ENCODE assay signal across 13 cellular contexts in the genomic region with DNA sequence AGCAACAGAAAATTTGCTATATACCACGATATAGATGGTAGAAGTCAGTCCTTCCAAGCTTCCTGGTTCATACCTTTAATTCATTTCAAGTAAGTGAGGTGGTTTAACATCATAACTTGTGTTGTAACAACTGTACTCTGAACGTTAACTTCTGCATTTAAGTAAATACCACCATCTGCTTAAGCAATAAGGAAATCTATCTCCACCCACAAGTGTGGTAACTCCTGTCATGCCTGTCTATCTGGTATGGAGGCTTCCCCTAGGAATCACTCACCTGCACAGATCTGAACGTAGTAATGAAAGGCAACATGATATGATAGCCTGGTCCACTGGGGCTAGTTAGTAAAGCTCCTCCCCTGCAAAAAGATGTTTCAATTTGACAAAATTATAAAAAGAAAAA. TPM values are rescaled to one million over a fixed set of nuclear protein-coding genes. Genes with fewer than 3 reads are reported as not detected.
DNase-seq lines count a peak whose midpoint lies in the region; ATAC-seq and FAIRE-seq lines count a peak whose summit lies in the region.
"Had no signal": no experiment of that assay in that cellular context is flagged by ENCODE, and none has a peak within 500 bp of the region (broad histone marks: within the 10 kb centered on the region; RNA-seq: fewer than 3 reads in every experiment).

No MANE protein-coding gene starts in this region.

- H3K36me3 Mint-ChIP-seq in stimulated activated naive CD8-positive, alpha-beta T cell treated with anti-CD3 and anti-CD28 coated beads, Interleukin-15, Interleukin-2, amounts not matched to agents 100 ng/mL and 50 ng/mL, for 24 hours (ENCODE audit: low read depth): peaks cover 73% of the 10 kb centered on the region

- FAIRE-seq in urothelium cell line (lab: Jason Lieb, UNC): peak; percentile 35
- FAIRE-seq: kidney had no signal

- H3K27ac ChIP-seq in SK-N-MC: peak overlapping the region; percentile 78; the same call in 1 of the 2 replicates
- H3K27ac ChIP-seq: thoracic aorta had no signal

- no peaks in the 10 kb centered on the region for H3K9me3 Mint-ChIP-seq in stimulated activated naive CD8-positive, alpha-beta T cell treated with anti-CD3 and anti-CD28 coated beads, Interleukin-15, Interleukin-2, amounts not matched to agents 100 ng/mL and 50 ng/mL, for 24 hours

- peaks cover 47% of the 10 kb centered on the region for H3K4me1 Mint-ChIP-seq in stimulated activated naive CD8-positive, alpha-beta T cell treated with anti-CD3 and anti-CD28 coated beads, Interleukin-15, Interleukin-2, amounts not matched to agents 100 ng/mL and 50 ng/mL, for 24 hours (ENCODE audit: low read depth)

- no peak overlapping the region for H3K27ac Mint-ChIP-seq in stimulated activated naive CD8-positive, alpha-beta T cell treated with anti-CD3 and anti-CD28 coated beads, Interleukin-15, Interleukin-2, amounts not matched to agents 100 ng/mL and 50 ng/mL, for 24 hours

- peak overlapping the region; percentile 90 for H3K4me3 Mint-ChIP-seq in stimulated activated naive CD8-positive, alpha-beta T cell treated with anti-CD3 and anti-CD28 coated beads, Interleukin-15, Interleukin-2, amounts not matched to agents 100 ng/mL and 50 ng/mL, for 24 hours

- H3K9me3 ChIP-seq in SK-N-MC (ENCODE audit: low read depth, low read length): no peaks in the 10 kb centered on the region
- H3K9me3 ChIP-seq: thoracic aorta had no signal

- H3K9ac ChIP-seq in SK-N-MC (ENCODE audit: insufficient read length): no peak overlapping the region

- H3K4me3 ChIP-seq in SK-N-MC: peak overlapping the region; percentile 90
- H3K4me3 ChIP-seq: thoracic aorta had no signal

- no peak for DNase-seq in stimulated activated naive CD8-positive, alpha-beta T cell treated with anti-CD3 and anti-CD28 coated beads, Interleukin-15, Interleukin-2, amounts not matched to agents 100 U/mL and 50 U/mL, for 24 hours
- DNase-seq in SK-N-MC (ENCODE audit: low read depth, low spot score): no peak
- DNase-seq in glomerular visceral epithelial cell (ENCODE audit: extremely low spot score): peak; percentile 3
- DNase-seq in urothelium cell line (ENCODE audit: low spot score): no peak
- no peak for DNase-seq in mesenteric fat pad (ENCODE audit: low spot score)
- no peak for DNase-seq in SW 1271 (lab: John Stamatoyannopoulos, UW)
- DNase-seq in NCI-H1105 treated with DMSO at 0.1 percent for 48 hours (lab: John Stamatoyannopoulos, UW): no peak
- DNase-seq: activated CD4-positive, alpha-beta T cell treated with anti-CD3 and anti-CD28 coated beads for 48 hours; CD4-positive, alpha-beta memory T cell; cerebellar nuclear complex; kidney had no signal

- H3K27me3 Mint-ChIP-seq in stimulated activated naive CD8-positive, alpha-beta T cell treated with anti-CD3 and anti-CD28 coated beads, Interleukin-15, Interleukin-2, amounts not matched to agents 100 ng/mL and 50 ng/mL, for 24 hours: no peaks in the 10 kb centered on the region
- H3K27me3 Mint-ChIP-seq: CD4-positive, alpha-beta memory T cell had no signal

- H3K36me3 ChIP-seq in SK-N-MC (ENCODE audit: insufficient read depth, low read length): peaks cover 17% of the 10 kb centered on the region; the same call in 1 of the 2 replicates
- H3K36me3 ChIP-seq: thoracic aorta had no signal

- ATAC-seq in stimulated activated naive CD8-positive, alpha-beta T cell treated with anti-CD3 and anti-CD28 coated beads, Interleukin-15, Interleukin-2, amounts not matched to agents 100 U/mL and 50 U/mL, for 24 hours: no peak

RNA-seq across cellular contexts. Expression of a gene that starts 2.3 kb away (rescaled TPM):
- total RNA-seq in mesenteric fat pad: 38.2 TPM

RNA-seq across cellular contexts. Expression of a gene that starts 45.9 kb away (rescaled TPM):
- total RNA-seq in mesenteric fat pad: 22.9 TPM
